1 cellular context compared by ENCODE assay signal in genomic region chr19:1284293-1284978, GRCh38.
TF ChIP-seq lines count a peak whose summit lies in the region.

No MANE protein-coding gene starts in this region.

TF ChIP-seq in HepG2, 621 proteins besides CTCF, POLR2A, EP300 and RAD21 (continued from another document and continues in another):
- TF ChIP-seq ZBTB46 (CRISPR knock-in tag; IDR thresholded peaks at IDR 0.05; ENCODE audit: borderline replicate concordance) (no peak), ZSCAN21 (CRISPR knock-in tag; IDR thresholded peaks at IDR 0.05; ENCODE audit: borderline replicate concordance) (no peak), ARID4A (CRISPR knock-in tag; IDR thresholded peaks at IDR 0.05; ENCODE audit: borderline replicate concordance) (no peak), MAX (IDR thresholded peaks at IDR 0.05) (peak; percentile 82), ZNF644 (CRISPR knock-in tag; IDR thresholded peaks at IDR 0.05; ENCODE audit: low read depth) (no peak), BRD4 (CRISPR knock-in tag; IDR thresholded peaks at IDR 0.05) (no peak; the same call in 1 of the 2 replicates), ATF5 (CRISPR knock-in tag; IDR thresholded peaks at IDR 0.05; ENCODE audit: low read depth) (0 out of 2 replicates have a peak, but pooled peaks have one; percentile 32), NCOA5 (CRISPR knock-in tag; IDR thresholded peaks at IDR 0.05) (no peak), PPARG (CRISPR knock-in tag; conservative IDR thresholded peaks at IDR 0.05) (no peak), ZNF770 (CRISPR knock-in tag; IDR thresholded peaks at IDR 0.05) (no peak), RORA (CRISPR knock-in tag; IDR thresholded peaks at IDR 0.05) (no peak), ZNF280D (CRISPR knock-in tag; IDR thresholded peaks at IDR 0.05) (no peak), ZSCAN30 (CRISPR knock-in tag; IDR thresholded peaks at IDR 0.05) (no peak), ISL2 (CRISPR knock-in tag; IDR thresholded peaks at IDR 0.05) (no peak), ZNF256 (CRISPR knock-in tag; conservative IDR thresholded peaks at IDR 0.05) (no peak), ZNF207 (IDR thresholded peaks at IDR 0.05; ENCODE audit: borderline replicate concordance) (no peak), NFE2L1 (CRISPR knock-in tag; IDR thresholded peaks at IDR 0.05; ENCODE audit: borderline replicate concordance) (no peak), ZNF589 (CRISPR knock-in tag; conservative IDR thresholded peaks at IDR 0.05) (no peak), KDM2A (CRISPR knock-in tag; IDR thresholded peaks at IDR 0.05; ENCODE audit: borderline replicate concordance, low read depth) (no peak; the same call in 1 of the 2 replicates), USF2 (IDR thresholded peaks at IDR 0.05; ENCODE audit: low read depth, low read length) (no peak), USF2 (CRISPR knock-in tag; IDR thresholded peaks at IDR 0.05; ENCODE audit: borderline replicate concordance) (no peak), ZNF282 (IDR thresholded peaks at IDR 0.05; ENCODE audit: partially characterized antibody) (no peak), ZNF253 (CRISPR knock-in tag; IDR thresholded peaks at IDR 0.05; ENCODE audit: borderline replicate concordance) (no peak), ZNF503 (CRISPR knock-in tag; IDR thresholded peaks at IDR 0.05) (no peak), TBX2 (CRISPR knock-in tag; IDR thresholded peaks at IDR 0.05; ENCODE audit: borderline replicate concordance) (no peak), ZNF563 (CRISPR knock-in tag; IDR thresholded peaks at IDR 0.05) (no peak; the same call in 1 of the 2 replicates), SMAD3 (CRISPR knock-in tag; IDR thresholded peaks at IDR 0.05) (no peak), HDAC2 (CRISPR knock-in tag; IDR thresholded peaks at IDR 0.05) (peak; percentile 63; the same call in 1 of the 2 replicates), JARID2 (CRISPR knock-in tag; IDR thresholded peaks at IDR 0.05; ENCODE audit: insufficient replicate concordance) (no peak), REL (CRISPR knock-in tag; conservative IDR thresholded peaks at IDR 0.05) (0 out of 2 replicates have a peak, but pooled peaks have one; percentile 27), SAP130 (CRISPR knock-in tag; IDR thresholded peaks at IDR 0.05; ENCODE audit: low read depth) (peak; percentile 63), SMARCC2 (IDR thresholded peaks at IDR 0.05) (no peak), ARID2 (CRISPR knock-in tag; IDR thresholded peaks at IDR 0.05; ENCODE audit: borderline replicate concordance) (no peak), ZNF10 (CRISPR knock-in tag; IDR thresholded peaks at IDR 0.05; ENCODE audit: borderline replicate concordance, low read depth) (no peak), ZFYVE20 (CRISPR knock-in tag; IDR thresholded peaks at IDR 0.05; ENCODE audit: borderline replicate concordance, low read depth) (no peak), ZSCAN9 (CRISPR knock-in tag; IDR thresholded peaks at IDR 0.05; ENCODE audit: borderline replicate concordance) (no peak), NFKBIZ (CRISPR knock-in tag; IDR thresholded peaks at IDR 0.05) (no peak; the same call in 1 of the 2 replicates), TRAFD1 (CRISPR knock-in tag; IDR thresholded peaks at IDR 0.05; ENCODE audit: borderline replicate concordance) (no peak), KMT2A (CRISPR knock-in tag; IDR thresholded peaks at IDR 0.05) (no peak), HNF4G (IDR thresholded peaks at IDR 0.05; ENCODE audit: borderline replicate concordance, low read depth, low read length) (0 out of 2 replicates have a peak, but pooled peaks have one; percentile 35), HNF4G (CRISPR knock-in tag; IDR thresholded peaks at IDR 0.05; ENCODE audit: borderline replicate concordance, low read depth) (peak; percentile 64; the same call in 1 of the 2 replicates), SALL1 (CRISPR knock-in tag; IDR thresholded peaks at IDR 0.05) (peak; percentile 21)
